ENCODE assay signal across 21 cellular contexts in genomic region chr4:139304920-139305319, GRCh38. TPM values are rescaled to one million over a fixed set of nuclear protein-coding genes. Genes with fewer than 3 reads are reported as not detected.
DNase-seq lines count a peak whose midpoint lies in the region; ATAC-seq and TF ChIP-seq lines count a peak whose summit lies in the region.
"Had no signal": no experiment of that assay in that cellular context is flagged by ENCODE, and none has a peak within 500 bp of the region (broad histone marks: within the 10 kb centered on the region; RNA-seq: fewer than 3 reads in every experiment).

No MANE protein-coding gene starts in this region.

- H3K9me3 ChIP-seq in CD8-positive, alpha-beta T cell (ENCODE audit: low read length), result no peaks in the 10 kb centered on the region
- H3K9me3 ChIP-seq: esophagus squamous epithelium had no signal

- CTCF ChIA-PET in CD8-positive, alpha-beta T cell (lab: Charles Lee), result interaction anchor here (2.3 kb wide), 1 partner anchor 9 kb away, joined by 8 read pairs; no protein-coding TSS in a partner anchor

- H3K27ac ChIP-seq in CD8-positive, alpha-beta T cell (ENCODE audit: low read depth, low read length), result no peak overlapping the region
- H3K27ac ChIP-seq: esophagus squamous epithelium, parathyroid adenoma, PC-9 had no signal

- peak overlapping the region; percentile 62 for H3K27ac Mint-ChIP-seq in activated T-cell treated with anti-CD3 and anti-CD28 coated beads, Interleukin-2, amount 50 U/mL, for 24 hours
- H3K27ac Mint-ChIP-seq in CD8-positive, alpha-beta T cell, result peak overlapping the region; percentile 71
- H3K27ac Mint-ChIP-seq in activated naive CD8-positive, alpha-beta T cell, result no peak overlapping the region
- H3K27ac Mint-ChIP-seq in nephron, result no peak overlapping the region

- intact Hi-C loops in CD8-positive, alpha-beta T cell (cut with DNase I, micrococcal nuclease), result loop anchor here (5.0 kb wide), 2 partner anchors 252 to 847 kb away; partner anchors contain the start of genes SETD7 (in 2 of the 2) and MAML3 (in 1 of the 2)

- no peak for DNase-seq in activated T-cell treated with anti-CD3 and anti-CD28 coated beads, Interleukin-2, amount 50 U/mL, for 24 hours
- DNase-seq in activated T-cell treated with anti-CD3 and anti-CD28 coated beads, Interleukin-2, amount 50 U/mL, for 48 hours, result no peak
- DNase-seq in CD8-positive, alpha-beta T cell, result no peak
- no peak for DNase-seq in NCI-H524 treated with DMSO at 0.1 percent for 48 hours (lab: John Stamatoyannopoulos, UW)
- no peak for DNase-seq in HCEC 1CT
- no peak for DNase-seq in T-helper 9 cell
- DNase-seq: activated gamma-delta T cell; DMS79 treated with DMSO at 0.1 percent for 48 hours; effector CD4-positive, alpha-beta T cell; esophagus squamous epithelium; H7; KBM-7; kidney glomerular epithelial cell; mammary epithelial cell; NCI-H1930; NCI-H226; PC-9; SHP77 treated with DMSO at 0.1 percent for 48 hours had no signal

- no peak for ATAC-seq in CD8-positive, alpha-beta T cell

- no peaks in the 10 kb centered on the region for H3K36me3 ChIP-seq in CD8-positive, alpha-beta T cell (ENCODE audit: insufficient read depth, low read length)

- TF ChIP-seq CTCF in CD8-positive, alpha-beta T cell (IDR thresholded peaks at IDR 0.05), result no peak
- TF ChIP-seq CTCF in nephron (IDR thresholded peaks at IDR 0.05; ENCODE audit: unreplicated experiment in 3 of 3), result no peak

- peaks cover 31% of the 10 kb centered on the region for H3K4me1 ChIP-seq in CD8-positive, alpha-beta T cell (ENCODE audit: insufficient read depth, low read length)
- H3K4me1 ChIP-seq: parathyroid adenoma had no signal

- peak overlapping the region; percentile 15 for H3K4me3 Mint-ChIP-seq in activated T-cell treated with anti-CD3 and anti-CD28 coated beads, Interleukin-2, amount 50 U/mL, for 24 hours
- no peak overlapping the region for H3K4me3 Mint-ChIP-seq in CD8-positive, alpha-beta T cell
- peak overlapping the region; percentile 62 for H3K4me3 Mint-ChIP-seq in activated naive CD8-positive, alpha-beta T cell
- H3K4me3 Mint-ChIP-seq in nephron, result peak overlapping the region in 2 of 3 experiments; percentile 21 to 60

- H3K9me3 Mint-ChIP-seq in activated T-cell treated with anti-CD3 and anti-CD28 coated beads, Interleukin-2, amount 50 U/mL, for 24 hours, result no peaks in the 10 kb centered on the region
- H3K9me3 Mint-ChIP-seq in CD8-positive, alpha-beta T cell, result peaks cover 2% of the 10 kb centered on the region
- peaks cover 3% of the 10 kb centered on the region for H3K9me3 Mint-ChIP-seq in activated naive CD8-positive, alpha-beta T cell (ENCODE audit: low read depth)
- peaks cover 9% of the 10 kb centered on the region for H3K9me3 Mint-ChIP-seq in nephron

- H3K27me3 Mint-ChIP-seq in activated T-cell treated with anti-CD3 and anti-CD28 coated beads, Interleukin-2, amount 50 U/mL, for 24 hours, result no peaks in the 10 kb centered on the region
- H3K27me3 Mint-ChIP-seq in CD8-positive, alpha-beta T cell (ENCODE audit: low read depth), result no peaks in the 10 kb centered on the region
- H3K27me3 Mint-ChIP-seq in activated naive CD8-positive, alpha-beta T cell, result no peaks in the 10 kb centered on the region
- no peaks in the 10 kb centered on the region for H3K27me3 Mint-ChIP-seq in nephron (ENCODE audit: low read depth)

- peaks cover 65% of the 10 kb centered on the region for H3K4me1 Mint-ChIP-seq in activated T-cell treated with anti-CD3 and anti-CD28 coated beads, Interleukin-2, amount 50 U/mL, for 24 hours (ENCODE audit: low read depth)
- peaks cover 75% of the 10 kb centered on the region for H3K4me1 Mint-ChIP-seq in CD8-positive, alpha-beta T cell (ENCODE audit: low read depth)
- H3K4me1 Mint-ChIP-seq in activated naive CD8-positive, alpha-beta T cell (ENCODE audit: low read depth), result peaks cover 61% of the 10 kb centered on the region
- peaks cover 25% of the 10 kb centered on the region for H3K4me1 Mint-ChIP-seq in nephron

- POLR2A ChIA-PET in CD8-positive, alpha-beta T cell (lab: Charles Lee), result interaction anchor here (0.6 kb wide), 1 partner anchor 45 kb away, joined by 3 read pairs; no protein-coding TSS in a partner anchor

- peaks cover 83% of the 10 kb centered on the region for H3K36me3 Mint-ChIP-seq in activated T-cell treated with anti-CD3 and anti-CD28 coated beads, Interleukin-2, amount 50 U/mL, for 24 hours (ENCODE audit: low read depth)
- peaks cover 51% of the 10 kb centered on the region for H3K36me3 Mint-ChIP-seq in CD8-positive, alpha-beta T cell
- H3K36me3 Mint-ChIP-seq in activated naive CD8-positive, alpha-beta T cell, result peaks cover 8% of the 10 kb centered on the region
- peaks cover 41% of the 10 kb centered on the region for H3K36me3 Mint-ChIP-seq in nephron (ENCODE audit: low read depth)

- no peaks in the 10 kb centered on the region for H3K27me3 ChIP-seq in CD8-positive, alpha-beta T cell (ENCODE audit: insufficient read depth, low read length)
- H3K27me3 ChIP-seq: esophagus squamous epithelium had no signal

- no peak overlapping the region for H3K4me3 ChIP-seq in CD8-positive, alpha-beta T cell (ENCODE audit: low read depth, low read length)
- H3K4me3 ChIP-seq: esophagus squamous epithelium, PC-9 had no signal

RNA-seq across cellular contexts. Expression of gene NDUFC1, which starts 2.6 kb away (rescaled TPM):
- 10 to 100 TPM; 25.5 to 26.5 TPM for total RNA-seq in CD8-positive, alpha-beta T cell

RNA-seq across cellular contexts. Expression of gene NAA15, which starts 3.6 kb away (rescaled TPM):
- 10 to 100 TPM; 55.8 to 59.0 TPM for total RNA-seq in CD8-positive, alpha-beta T cell

RNA-seq across cellular contexts. Expression of gene MGARP, which starts 24.9 kb away (rescaled TPM):
- not detected for total RNA-seq in CD8-positive, alpha-beta T cell
- total RNA-seq: PC-9 had no signal

Comparison
In these comparisons a context has a peak if more than half of its experiments do, and no peak if none do; other contexts are left out.
1. H3K27ac Mint-ChIP-seq: peak in activated T-cell treated with anti-CD3 and anti-CD28 coated beads, Interleukin-2, amount 50 U/mL, for 24 hours (single experiment) and CD8-positive, alpha-beta T cell (single experiment); none in activated naive CD8-positive, alpha-beta T cell (single experiment) and nephron (0 of 3).